In genomic region chr10:83233691-83234090, GRCh38 we compare ENCODE assay signal across 39 cellular contexts.
"Had no signal": no experiment of that assay in that cellular context is flagged by ENCODE, and none has a peak within 500 bp of the region (broad histone marks: within the 10 kb centered on the region; RNA-seq: fewer than 3 reads in every experiment).

No MANE protein-coding gene starts in this region.

- H3K4me3 Mint-ChIP-seq: activated naive CD4-positive, alpha-beta T cell treated with anti-CD3 and anti-CD28 coated beads for 36 hours; activated naive CD4-positive, alpha-beta T cell treated with anti-CD3 and anti-CD28 coated beads, Interleukin-2, amount 10 ng/mL, durations not matched to agents 7 days and 5 days; activated naive CD4-positive, alpha-beta T cell treated with anti-CD3 and anti-CD28 coated beads, Interleukin-2, amount 50 U/mL, for 24 hours; activated naive CD8-positive, alpha-beta T cell; activated naive CD8-positive, alpha-beta T cell treated with anti-CD3 and anti-CD28 coated beads for 36 hours; activated naive CD8-positive, alpha-beta T cell treated with anti-CD3 and anti-CD28 coated beads, Interleukin-2, amount 10 ng/mL, durations not matched to agents 7 days and 5 days; activated naive CD8-positive, alpha-beta T cell treated with anti-CD3 and anti-CD28 coated beads, Interleukin-2, amount 50 U/mL, for 24 hours; activated T-cell treated with anti-CD3 and anti-CD28 coated beads, Interleukin-2, amount 50 U/mL, for 24 hours; activated T-cell treated with anti-CD3 and anti-CD28 coated beads, Interleukin-2, amount 50 U/mL, for 4 hours; activated T-cell treated with anti-CD3 and anti-CD28 coated beads, Interleukin-2, amount 50 U/mL, for 72 hours; activated T-helper 1 cell treated with anti-CD3 and anti-CD28 coated beads, Interleukin-12 subunit alpha, Interleukin-12 subunit beta, Interleukin-2, Interleukin-4 antibody, amounts not matched to agents 30 ng/mL and 10 ng/mL and 1 ng/mL, durations not matched to agents 14 hours and 24 hours and 36 hours; activated T-helper 17 cell treated with anti-CD3 and anti-CD28 coated beads, Interleukin-2, amount 50 U/mL, for 72 hours; brain; central memory CD8-positive, alpha-beta T cell had no signal

- H3K4me3 ChIP-seq: adrenal gland, ascending aorta, body of pancreas, breast epithelium, cardiac muscle cell had no signal

- ATAC-seq: activated naive CD4-positive, alpha-beta T cell treated with anti-CD3 and anti-CD28 coated beads, Interleukin-2, amount 50 U/mL, for 72 hours; activated naive CD8-positive, alpha-beta T cell treated with anti-CD3 and anti-CD28 coated beads, Interleukin-2, amount 50 U/mL, for 24 hours; activated T-cell treated with anti-CD3 and anti-CD28 coated beads, Interleukin-2, amount 50 U/mL, for 4 hours; activated T-cell treated with anti-CD3 and anti-CD28 coated beads, Interleukin-2, amount 50 U/mL, for 72 hours; activated T-helper 17 cell treated with anti-CD3 and anti-CD28 coated beads, Interleukin-2, amount 50 U/mL, for 72 hours; body of pancreas had no signal

- H3K27me3 Mint-ChIP-seq: activated naive CD4-positive, alpha-beta T cell treated with anti-CD3 and anti-CD28 coated beads, Interleukin-2, amount 10 ng/mL, durations not matched to agents 7 days and 5 days; activated naive CD4-positive, alpha-beta T cell treated with anti-CD3 and anti-CD28 coated beads, Interleukin-2, amount 50 U/mL, for 24 hours; activated naive CD8-positive, alpha-beta T cell; activated naive CD8-positive, alpha-beta T cell treated with anti-CD3 and anti-CD28 coated beads for 36 hours; activated naive CD8-positive, alpha-beta T cell treated with anti-CD3 and anti-CD28 coated beads, Interleukin-2, amount 10 ng/mL, durations not matched to agents 7 days and 5 days; activated naive CD8-positive, alpha-beta T cell treated with anti-CD3 and anti-CD28 coated beads, Interleukin-2, amount 50 U/mL, for 24 hours; activated T-cell treated with anti-CD3 and anti-CD28 coated beads, Interleukin-2, amount 50 U/mL, for 24 hours; activated T-helper 17 cell treated with anti-CD3 and anti-CD28 coated beads, Interleukin-2, amount 50 U/mL, for 72 hours; brain; central memory CD8-positive, alpha-beta T cell had no signal

- H3K27me3 ChIP-seq: adrenal gland, ascending aorta, body of pancreas, brain microvascular endothelial cell, breast epithelium, cardiac muscle cell had no signal

- FAIRE-seq: astrocyte, bronchial epithelial cell had no signal

- DNase-seq: activated effector memory CD4-positive, alpha-beta T cell treated with anti-CD3 and anti-CD28 coated beads, Interleukin-2, amount 50 U/mL, for 16 hours; activated effector memory CD4-positive, alpha-beta T cell treated with Interleukin-2 at 50 U/mL for 16 hours; activated gamma-delta T cell; activated gamma-delta T cell treated with Interleukin-2 at 50 U/mL for 16 hours; activated naive CD4-positive, alpha-beta T cell; activated naive CD4-positive, alpha-beta T cell treated with anti-CD3 and anti-CD28 coated beads for 36 hours; activated naive CD4-positive, alpha-beta T cell treated with anti-CD3 and anti-CD28 coated beads, Interleukin-2, amount 10 ng/mL, durations not matched to agents 7 days and 5 days; activated naive CD4-positive, alpha-beta T cell treated with anti-CD3 and anti-CD28 coated beads, Interleukin-2, amount 50 U/mL, for 16 hours; activated naive CD4-positive, alpha-beta T cell treated with Interleukin-2 at 50 U/mL for 16 hours; activated naive CD8-positive, alpha-beta T cell treated with anti-CD3 and anti-CD28 coated beads for 36 hours; activated naive CD8-positive, alpha-beta T cell treated with anti-CD3 and anti-CD28 coated beads, Interleukin-2, amount 10 ng/mL, durations not matched to agents 7 days and 5 days; activated naive CD8-positive, alpha-beta T cell treated with anti-CD3 and anti-CD28 coated beads, Interleukin-2, amount 50 U/mL, for 24 hours; activated T-cell treated with anti-CD3 and anti-CD28 coated beads, Interleukin-2, amount 50 U/mL, for 24 hours; activated T-cell treated with anti-CD3 and anti-CD28 coated beads, Interleukin-2, amount 50 U/mL, for 4 hours; activated T-cell treated with anti-CD3 and anti-CD28 coated beads, Interleukin-2, amount 50 U/mL, for 48 hours; activated T-cell treated with anti-CD3 and anti-CD28 coated beads, Interleukin-2, amount 50 U/mL, for 72 hours; adrenal gland; amniotic stem cell; amygdala; anterior cingulate cortex; aorta; body of pancreas; brain microvascular endothelial cell; caudate nucleus; central memory CD4-positive, alpha-beta T cell; cerebellar nuclear complex had no signal

- H3K36me3 Mint-ChIP-seq: activated naive CD4-positive, alpha-beta T cell treated with anti-CD3 and anti-CD28 coated beads, Interleukin-2, amount 10 ng/mL, durations not matched to agents 7 days and 5 days; activated naive CD4-positive, alpha-beta T cell treated with anti-CD3 and anti-CD28 coated beads, Interleukin-2, amount 50 U/mL, for 24 hours; activated naive CD4-positive, alpha-beta T cell treated with anti-CD3 and anti-CD28 coated beads, Interleukin-2, amount 50 U/mL, for 72 hours; activated naive CD8-positive, alpha-beta T cell; activated naive CD8-positive, alpha-beta T cell treated with anti-CD3 and anti-CD28 coated beads for 36 hours; activated naive CD8-positive, alpha-beta T cell treated with anti-CD3 and anti-CD28 coated beads, Interleukin-2, amount 10 ng/mL, durations not matched to agents 7 days and 5 days; brain had no signal

- H3K27ac ChIP-seq: adrenal gland, ascending aorta, body of pancreas, brain microvascular endothelial cell, breast epithelium, cardiac muscle cell had no signal

- H3K9me3 ChIP-seq: adrenal gland, ascending aorta, body of pancreas, breast epithelium had no signal

- H3K4me1 ChIP-seq: adrenal gland, ascending aorta, body of pancreas, breast epithelium had no signal

- H3K36me3 ChIP-seq: adrenal gland, ascending aorta, brain microvascular endothelial cell, breast epithelium, cardiac muscle cell had no signal

- H3K4me1 Mint-ChIP-seq: activated naive CD4-positive, alpha-beta T cell treated with anti-CD3 and anti-CD28 coated beads, Interleukin-2, amount 10 ng/mL, durations not matched to agents 7 days and 5 days; activated naive CD4-positive, alpha-beta T cell treated with anti-CD3 and anti-CD28 coated beads, Interleukin-2, amount 50 U/mL, for 24 hours; activated naive CD8-positive, alpha-beta T cell treated with anti-CD3 and anti-CD28 coated beads for 36 hours; activated naive CD8-positive, alpha-beta T cell treated with anti-CD3 and anti-CD28 coated beads, Interleukin-2, amount 10 ng/mL, durations not matched to agents 7 days and 5 days; activated naive CD8-positive, alpha-beta T cell treated with anti-CD3 and anti-CD28 coated beads, Interleukin-2, amount 50 U/mL, for 24 hours; activated T-helper 17 cell treated with anti-CD3 and anti-CD28 coated beads, Interleukin-2, amount 50 U/mL, for 72 hours; brain; central memory CD8-positive, alpha-beta T cell had no signal

- H3K9me3 Mint-ChIP-seq: activated naive CD4-positive, alpha-beta T cell treated with anti-CD3 and anti-CD28 coated beads for 36 hours; activated naive CD4-positive, alpha-beta T cell treated with anti-CD3 and anti-CD28 coated beads, Interleukin-2, amount 50 U/mL, for 24 hours; activated naive CD8-positive, alpha-beta T cell treated with anti-CD3 and anti-CD28 coated beads, Interleukin-2, amount 50 U/mL, for 24 hours; activated T-cell treated with anti-CD3 and anti-CD28 coated beads, Interleukin-2, amount 50 U/mL, for 4 hours; activated T-helper 1 cell treated with anti-CD3 and anti-CD28 coated beads, Interleukin-12 subunit alpha, Interleukin-12 subunit beta, Interleukin-2, Interleukin-4 antibody, amounts not matched to agents 30 ng/mL and 10 ng/mL and 1 ng/mL, durations not matched to agents 14 hours and 24 hours and 36 hours; brain had no signal

- H3K27ac Mint-ChIP-seq: activated naive CD4-positive, alpha-beta T cell treated with anti-CD3 and anti-CD28 coated beads for 36 hours; activated naive CD4-positive, alpha-beta T cell treated with anti-CD3 and anti-CD28 coated beads, Interleukin-2, amount 10 ng/mL, durations not matched to agents 7 days and 5 days; activated naive CD4-positive, alpha-beta T cell treated with anti-CD3 and anti-CD28 coated beads, Interleukin-2, amount 50 U/mL, for 24 hours; activated naive CD4-positive, alpha-beta T cell treated with anti-CD3 and anti-CD28 coated beads, Interleukin-2, amount 50 U/mL, for 72 hours; activated naive CD8-positive, alpha-beta T cell; activated naive CD8-positive, alpha-beta T cell treated with anti-CD3 and anti-CD28 coated beads for 36 hours; activated naive CD8-positive, alpha-beta T cell treated with anti-CD3 and anti-CD28 coated beads, Interleukin-2, amount 10 ng/mL, durations not matched to agents 7 days and 5 days; activated naive CD8-positive, alpha-beta T cell treated with anti-CD3 and anti-CD28 coated beads, Interleukin-2, amount 50 U/mL, for 24 hours; activated T-cell treated with anti-CD3 and anti-CD28 coated beads, Interleukin-2, amount 50 U/mL, for 24 hours; activated T-cell treated with anti-CD3 and anti-CD28 coated beads, Interleukin-2, amount 50 U/mL, for 72 hours; activated T-helper 1 cell treated with anti-CD3 and anti-CD28 coated beads, Interleukin-12 subunit alpha, Interleukin-12 subunit beta, Interleukin-2, Interleukin-4 antibody, amounts not matched to agents 30 ng/mL and 10 ng/mL and 1 ng/mL, durations not matched to agents 14 hours and 24 hours and 36 hours; activated T-helper 17 cell treated with anti-CD3 and anti-CD28 coated beads, Interleukin-2, amount 50 U/mL, for 72 hours; activated T-helper 2 cell treated with anti-CD3 and anti-CD28 coated beads, Interferon-gamma antibody, Interleukin-2, Interleukin-4, amounts not matched to agents 10 μg/mL and 5 μg/mL and 100 μg/mL, durations not matched to agents 14 hours and 24 hours and 36 hours; brain had no signal
